In genomic region chr1:20732071-20732587, GRCh38 we compare ENCODE assay signal across 8 cellular contexts. TPM values are rescaled to one million over a fixed set of nuclear protein-coding genes. Genes with fewer than 3 reads are reported as not detected.
DNase-seq lines count a peak whose midpoint lies in the region; ATAC-seq, FAIRE-seq and TF ChIP-seq lines count a peak whose summit lies in the region.

No MANE protein-coding gene starts in this region.

- peak overlapping the region in 1 of 10 donors; percentile 28 for H3K27ac Mint-ChIP-seq in naive thymus-derived CD8-positive, alpha-beta T cell

- H3K27me3 ChIP-seq in fibroblast of lung (ENCODE audit: control insufficient read depth, insufficient read depth, low read length): no peaks in the 10 kb centered on the region
- peaks cover 23 to 29% of the 10 kb centered on the region in 2 donors for H3K27me3 ChIP-seq in stomach smooth muscle (ENCODE audit: control insufficient read depth in 1 of 2, insufficient read depth in 2 of 2, low read length in 2 of 2)

- no peaks in the 10 kb centered on the region for H3K9me3 ChIP-seq in fibroblast of lung (ENCODE audit: control insufficient read depth, insufficient read depth, low read depth, low read length)
- H3K9me3 ChIP-seq in stomach smooth muscle (ENCODE audit: control insufficient read depth in 2 of 2, low read length in 2 of 2): no peaks in the 10 kb centered on the region

- peak; percentile 64 for FAIRE-seq in GM12892 (lab: Jason Lieb, UNC)

- peak overlapping the region; percentile 97 for H3K4me2 ChIP-seq in fibroblast of lung (ENCODE audit: extremely low read depth, insufficient read depth, low read length)

- H3K9ac ChIP-seq in fibroblast of lung (ENCODE audit: insufficient read depth, low read length) (peak overlapping the region; percentile 81), stomach smooth muscle (ENCODE audit: low read length in 2 of 2) (peak overlapping the region; percentile 36 to 65)

- no peaks in the 10 kb centered on the region for H3K79me2 ChIP-seq in fibroblast of lung (ENCODE audit: control insufficient read depth, insufficient read depth, low read length)

- H4K20me1 ChIP-seq in fibroblast of lung (ENCODE audit: control insufficient read depth, extremely low read depth, insufficient read depth, low read length): no peaks in the 10 kb centered on the region

- peaks cover 2 to 31% (median 12%) of the 10 kb centered on the region in 5 donors for H3K27me3 Mint-ChIP-seq in naive thymus-derived CD8-positive, alpha-beta T cell

- peaks cover 15% of the 10 kb centered on the region for H3K4me1 ChIP-seq in fibroblast of lung (ENCODE audit: control insufficient read depth, extremely low read depth, insufficient read depth, low read length)
- peaks cover 29% of the 10 kb centered on the region for H3K4me1 ChIP-seq in stomach smooth muscle (ENCODE audit: control insufficient read depth, insufficient read depth, low read length)

- H2AFZ ChIP-seq in fibroblast of lung (ENCODE audit: low read length): peak overlapping the region; percentile 63

- TF ChIP-seq CTCF in fibroblast of lung (conservative IDR thresholded peaks at IDR 0.05 in 1 of 2, IDR thresholded peaks at IDR 0.05 in 1 of 2; ENCODE audit: low read depth in 1 of 2, low read length in 2 of 2): no peak

- no peak for TF ChIP-seq POLR2A in GM12892 (IDR thresholded peaks at IDR 0.05; ENCODE audit: low read depth, low read length)

- H3K27ac ChIP-seq in fibroblast of lung (ENCODE audit: insufficient read depth, low read length) (peak overlapping the region; percentile 94), stomach smooth muscle (ENCODE audit: low read length) (no peak overlapping the region)

- peak overlapping the region; percentile 80 to 92 (median 87) for H3K4me3 Mint-ChIP-seq in naive thymus-derived CD8-positive, alpha-beta T cell

- no peaks in the 10 kb centered on the region for H3K36me3 Mint-ChIP-seq in naive thymus-derived CD8-positive, alpha-beta T cell

- H3K4me3 ChIP-seq in fibroblast of lung (replicated peaks in 1 of 4; ENCODE audit: control extremely low read depth in 1 of 4, insufficient read depth in 1 of 4, low read depth in 3 of 4, low read length in 4 of 4): peak overlapping the region; percentile 58 to 71 (median 67)
- H3K4me3 ChIP-seq in stomach smooth muscle (ENCODE audit: low read length in 2 of 2): peak overlapping the region; percentile 84 to 93

- DNase-seq in GM12892 (ENCODE audit: insufficient read length) (peak; percentile 78), NCI-H82 (lab: John Stamatoyannopoulos, UW) (peak; percentile 95), activated T-helper 1 cell treated with Interleukin-2 at 50 U/mL for 16 hours (ENCODE audit: low read depth) (peak; percentile 20), fibroblast of lung (ENCODE audit: low read depth in 2 of 2) (peak; percentile 51 to 54)
- DNase-seq in naive thymus-derived CD8-positive, alpha-beta T cell: peak; percentile 35 to 68 (median 56)

- peaks cover 8 to 28% (median 22%) of the 10 kb centered on the region in 4 donors for H3K4me1 Mint-ChIP-seq in naive thymus-derived CD8-positive, alpha-beta T cell

- H3K36me3 ChIP-seq in fibroblast of lung (ENCODE audit: control insufficient read depth, insufficient read depth, low read length) (peaks cover 1% of the 10 kb centered on the region), stomach smooth muscle (ENCODE audit: control insufficient read depth in 2 of 2, insufficient read depth in 2 of 2, low read length in 2 of 2) (peaks cover 2% of the 10 kb centered on the region in 2 donors)

- H3K9me3 Mint-ChIP-seq in naive thymus-derived CD8-positive, alpha-beta T cell: no peaks in the 10 kb centered on the region

- ATAC-seq in HG03159 (IDR thresholded peaks at IDR 0.05; ENCODE audit: unreplicated experiment) (peak; percentile 36), HG02938 (IDR thresholded peaks at IDR 0.05; ENCODE audit: unreplicated experiment) (no peak)
- ATAC-seq in naive thymus-derived CD8-positive, alpha-beta T cell: peak; percentile 73 to 81

- POLR2A ChIA-PET in naive thymus-derived CD8-positive, alpha-beta T cell (lab: Charles Lee): interaction anchor here (0.5 to 1.5 kb wide), 3 partner anchors 18 to 55 kb away, joined by 4 to 6 read pairs (median 4); partner anchors contain the start of gene HP1BP3

RNA-seq across cellular contexts. Expression of gene SH2D5, which starts 0.4 kb away (rescaled TPM):
- 0.42 TPM for polyA plus RNA-seq in GM12892 (2012; ENCODE audit: missing spikeins)
- total RNA-seq in fibroblast of lung: 2.3 and 5.0 TPM in 2 replicates
- polyA plus RNA-seq in fibroblast of lung: 3.6 and 7.3 TPM in 2 replicates
- 5.2 and 11.8 TPM in 2 replicates for polyA plus RNA-seq in fibroblast of lung (2012)
- 5.1 and 13.1 TPM in 2 replicates for polyA minus RNA-seq in fibroblast of lung (ENCODE audit: low replicate concordance)
- not detected for total RNA-seq in naive thymus-derived CD8-positive, alpha-beta T cell
- polyA plus RNA-seq in naive thymus-derived CD8-positive, alpha-beta T cell: not detected

RNA-seq across cellular contexts. Expression of gene KIF17, which starts 14.3 kb away (rescaled TPM):
- polyA plus RNA-seq in GM12892 (2012; ENCODE audit: missing spikeins): 0.42 TPM
- 1.3 and 1.8 TPM in 2 replicates for total RNA-seq in fibroblast of lung
- polyA plus RNA-seq in fibroblast of lung: 1.4 and 3.0 TPM in 2 replicates
- polyA plus RNA-seq in fibroblast of lung (2012): 1.2 and 4.0 TPM in 2 replicates
- polyA minus RNA-seq in fibroblast of lung (ENCODE audit: low replicate concordance): 3.0 and 4.2 TPM in 2 replicates
- total RNA-seq in naive thymus-derived CD8-positive, alpha-beta T cell: not detected
- polyA plus RNA-seq in naive thymus-derived CD8-positive, alpha-beta T cell: not detected

RNA-seq across cellular contexts. Expression of gene HP1BP3, which starts 55.0 kb away (rescaled TPM):
- 110 TPM for polyA plus RNA-seq in GM12892 (2012; ENCODE audit: missing spikeins)
- 254 and 255 TPM in 2 replicates for total RNA-seq in fibroblast of lung
- 200 and 201 TPM in 2 replicates for polyA plus RNA-seq in fibroblast of lung
- 105 and 126 TPM in 2 replicates for polyA plus RNA-seq in fibroblast of lung (2012)
- polyA minus RNA-seq in fibroblast of lung (ENCODE audit: low replicate concordance): 23.1 and 32.4 TPM in 2 replicates
- total RNA-seq in naive thymus-derived CD8-positive, alpha-beta T cell: 100 to 1,000 TPM; 335 to 362 TPM
- polyA plus RNA-seq in naive thymus-derived CD8-positive, alpha-beta T cell: 100 to 1,000 TPM; 220 to 282 (median 278) TPM

Comparison
In these comparisons a context has a peak if more than half of its experiments do, and no peak if none do; other contexts are left out.
1. DNase-seq: peak in every context shown above with its lines; median percentile 95 in NCI-H82; 78 in GM12892; 56 in naive thymus-derived CD8-positive, alpha-beta T cell; 52 in fibroblast of lung; 20 in activated T-helper 1 cell treated with Interleukin-2 at 50 U/mL for 16 hours.